In genomic region chr6:118663993-118664985, GRCh38 we compare ENCODE assay signal across 11 cellular contexts. TPM values are rescaled to one million over a fixed set of nuclear protein-coding genes. Genes with fewer than 3 reads are reported as not detected.
A peak's percentile ranks its signal among the peaks of the same experiment; 100 is the strongest.
DNase-seq lines count a peak whose midpoint lies in the region; ATAC-seq and TF ChIP-seq lines count a peak whose summit lies in the region.
"Had no signal": no experiment of that assay in that cellular context is flagged by ENCODE, and none has a peak within 500 bp of the region (broad histone marks: within the 10 kb centered on the region; RNA-seq: fewer than 3 reads in every experiment).

No MANE protein-coding gene starts in this region.

- peaks cover 76% of the 10 kb centered on the region for H3K4me1 Mint-ChIP-seq in activated T-cell treated with anti-CD3 and anti-CD28 coated beads, Interleukin-2, amount 50 U/mL, for 4 hours (ENCODE audit: low read depth)

- peak overlapping the region; percentile 47 for H3K9ac ChIP-seq in endocrine pancreas (ENCODE audit: control insufficient read depth, insufficient read depth, low read length)

- no peaks in the 10 kb centered on the region for H3K9me3 Mint-ChIP-seq in activated T-cell treated with anti-CD3 and anti-CD28 coated beads, Interleukin-2, amount 50 U/mL, for 4 hours

- H3K4me1 ChIP-seq in endocrine pancreas (ENCODE audit: control insufficient read depth, insufficient read depth, low read length): no peaks in the 10 kb centered on the region
- H3K4me1 ChIP-seq in transverse colon: peaks cover 0 to 9% (median 0%) of the 10 kb centered on the region in 4 donors

- H3K4me3 Mint-ChIP-seq in activated T-cell treated with anti-CD3 and anti-CD28 coated beads, Interleukin-2, amount 50 U/mL, for 4 hours: peak overlapping the region; percentile 80

- no peaks in the 10 kb centered on the region for H3K27me3 Mint-ChIP-seq in activated T-cell treated with anti-CD3 and anti-CD28 coated beads, Interleukin-2, amount 50 U/mL, for 4 hours (ENCODE audit: low read depth)

- WGBS in transverse colon (ENCODE audit: low coverage in 1 of 2), 2 donors: 72 to 74% methylated on average over 10 of the region's 10 CpGs

- no peak for TF ChIP-seq POLR2A in transverse colon (IDR thresholded peaks at IDR 0.05)

- H3K36me3 ChIP-seq in endocrine pancreas (ENCODE audit: control insufficient read depth, insufficient read depth, low read length) (no peaks in the 10 kb centered on the region), transverse colon (no peaks in the 10 kb centered on the region)

- DNase-seq in activated T-cell treated with anti-CD3 and anti-CD28 coated beads, Interleukin-2, amount 50 U/mL, for 4 hours: no peak
- no peak for DNase-seq in activated T-cell treated with anti-CD3 and anti-CD28 coated beads for 4 hours
- DNase-seq in superior temporal gyrus (ENCODE audit: extremely low spot score): peak; percentile 48
- DNase-seq in transverse colon: no peak
- no peak for DNase-seq in ureter (ENCODE audit: low spot score)
- DNase-seq: central memory CD4-positive, alpha-beta T cell had no signal

- no peaks in the 10 kb centered on the region for H3K9me3 ChIP-seq in endocrine pancreas (ENCODE audit: control insufficient read depth, low read length)
- H3K9me3 ChIP-seq in transverse colon: no peaks in the 10 kb centered on the region

- peak; percentile 46 to 48 for ATAC-seq in activated T-cell treated with anti-CD3 and anti-CD28 coated beads, Interleukin-2, amount 50 U/mL, for 4 hours
- ATAC-seq in HG03442 (IDR thresholded peaks at IDR 0.05; ENCODE audit: unreplicated experiment) (peak; percentile 39), GM21515 (IDR thresholded peaks at IDR 0.05; ENCODE audit: unreplicated experiment) (no peak)
- ATAC-seq: left lobe of liver had no signal

- no peak for TF ChIP-seq CTCF in transverse colon (IDR thresholded peaks at IDR 0.05)

- H3K36me3 Mint-ChIP-seq in activated T-cell treated with anti-CD3 and anti-CD28 coated beads, Interleukin-2, amount 50 U/mL, for 4 hours (ENCODE audit: insufficient read depth): peaks cover 3% of the 10 kb centered on the region

- H3K4me3 ChIP-seq in endocrine pancreas (ENCODE audit: control insufficient read depth, insufficient read depth, low read length) (peak overlapping the region; percentile 96), transverse colon (peak overlapping the region in 1 of 4 donors; percentile 21)

- intact Hi-C loops in transverse colon (cut with DNase I; ENCODE audit: low total_unique reads): no loop called here

- H3K27ac ChIP-seq in transverse colon: peak overlapping the region in 2 of 4 donors; percentile 15 to 29
- H3K27ac ChIP-seq: C4-2B had no signal

- in situ Hi-C loops in transverse colon (cut with MboI; ENCODE audit: low pct_ligation_motif_present in 1 of 4, low pct_unique_long_range_greater_than_20kb in 1 of 4, low sequenced_read_pairs in 3 of 4): no loop called here

- H3K27me3 ChIP-seq in endocrine pancreas (ENCODE audit: control insufficient read depth, insufficient read depth, low read length): no peaks in the 10 kb centered on the region
- no peaks in the 10 kb centered on the region for H3K27me3 ChIP-seq in transverse colon

- no peak for TF ChIP-seq EP300 in transverse colon (IDR thresholded peaks at IDR 0.05; ENCODE audit: low read depth)

RNA-seq across cellular contexts. Expression of gene CEP85L, which starts 12.9 kb away (rescaled TPM):
- 10 to 100 TPM; 23.1 to 27.9 (median 26.8) TPM for total RNA-seq in activated T-cell treated with anti-CD3 and anti-CD28 coated beads, Interleukin-2, amount 50 U/mL, for 4 hours
- total RNA-seq in transverse colon (10 to 100 TPM in 1 of 4 donors, 1 to 10 TPM in 3; 5.3 to 10.5 (median 8.7) TPM), ureter (34.5 TPM)
